8 cellular contexts compared by ENCODE assay signal in the genomic region with DNA sequence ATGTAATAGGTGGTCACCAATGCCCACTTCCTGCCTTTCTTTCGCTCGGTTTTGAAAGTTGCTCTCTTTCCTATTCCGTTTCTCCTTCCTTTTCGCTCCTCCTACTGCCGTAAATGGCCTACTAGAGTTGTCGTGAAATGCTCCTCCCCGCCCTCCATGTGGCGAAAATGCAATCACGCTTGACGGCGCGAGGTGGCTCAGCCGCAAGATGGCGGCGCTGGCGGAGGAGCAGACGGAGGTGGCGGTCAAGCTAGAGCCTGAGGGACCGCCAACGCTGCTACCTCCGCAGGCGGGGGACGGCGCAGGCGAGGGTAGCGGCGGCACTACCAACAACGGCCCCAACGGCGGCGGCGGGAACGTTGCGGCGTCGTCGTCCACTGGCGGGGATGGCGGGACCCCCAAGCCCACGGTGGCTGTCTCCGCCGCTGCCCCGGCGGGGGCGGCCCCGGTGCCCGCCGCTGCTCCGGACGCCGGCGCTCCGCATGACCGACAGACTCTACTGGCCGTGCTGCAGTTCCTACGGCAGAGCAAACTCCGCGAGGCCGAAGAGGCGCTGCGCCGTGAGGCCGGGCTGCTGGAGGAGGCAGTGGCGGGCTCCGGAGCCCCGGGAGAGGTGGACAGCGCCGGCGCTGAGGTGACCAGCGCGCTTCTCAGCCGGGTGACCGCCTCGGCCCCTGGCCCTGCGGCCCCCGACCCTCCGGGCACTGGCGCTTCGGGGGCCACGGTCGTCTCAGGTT. TPM values are rescaled to one million over a fixed set of nuclear protein-coding genes. Genes with fewer than 3 reads are reported as not detected.
DNase-seq lines count a peak whose midpoint lies in the region; ATAC-seq lines count a peak whose summit lies in the region.

A gene (plus strand): TSS at position 195 of the 737 bp plus-strand sequence. CDS start 14 bp downstream, at position 209.

- H3K27ac Mint-ChIP-seq in IgD-negative memory B cell: peak within 1 kb of the TSS; percentile 80 to 93 (median 91)

- H3K27me3 Mint-ChIP-seq in IgD-negative memory B cell: no peaks in the 10 kb centered on the region

- ATAC-seq in GM21576 (IDR thresholded peaks at IDR 0.05; ENCODE audit: unreplicated experiment): peak; percentile 52

- DNase-seq in DMS153 (lab: John Stamatoyannopoulos, UW): peak; percentile 90
- DNase-seq in OCI-M1 (lab: John Stamatoyannopoulos, UW): peak; percentile 98
- DNase-seq in activated T-cell treated with anti-CD3 and anti-CD28 coated beads for 24 hours (ENCODE audit: low read depth): peak; percentile 87
- DNase-seq in epidermal melanocyte (ENCODE audit: insufficient read length, low spot score): peak; percentile 81
- DNase-seq in middle frontal gyrus (ENCODE audit: extremely low spot score, low spot score): peak; percentile 93
- DNase-seq in stimulated activated CD8-positive, alpha-beta memory T cell treated with anti-CD3 and anti-CD28 coated beads, Interleukin-2, amount 100 ng/mL, for 1 hour (ENCODE audit: low read depth in 2 of 2): peak; percentile 69 to 79

- peaks cover 2% of the 10 kb centered on the region for H3K36me3 Mint-ChIP-seq in IgD-negative memory B cell

- H3K9me3 Mint-ChIP-seq in IgD-negative memory B cell: no peaks in the 10 kb centered on the region

- H3K4me3 Mint-ChIP-seq in IgD-negative memory B cell: peak within 1 kb of the TSS; percentile 85 to 96 (median 94)

- H3K4me1 Mint-ChIP-seq in IgD-negative memory B cell: peaks cover 4 to 12% (median 11%) of the 10 kb centered on the region in 3 donors

RNA-seq across cellular contexts. Expression of the gene that starts here (rescaled TPM):
- 2.3 TPM for polyA plus RNA-seq in IgD-negative memory B cell

Comparison
In these comparisons a context has a peak if more than half of its experiments do, and no peak if none do; other contexts are left out.
1. Peak in every context shown above with its lines: DNase-seq and ATAC-seq.